ENCODE assay signal across 5 cellular contexts in the genomic region with DNA sequence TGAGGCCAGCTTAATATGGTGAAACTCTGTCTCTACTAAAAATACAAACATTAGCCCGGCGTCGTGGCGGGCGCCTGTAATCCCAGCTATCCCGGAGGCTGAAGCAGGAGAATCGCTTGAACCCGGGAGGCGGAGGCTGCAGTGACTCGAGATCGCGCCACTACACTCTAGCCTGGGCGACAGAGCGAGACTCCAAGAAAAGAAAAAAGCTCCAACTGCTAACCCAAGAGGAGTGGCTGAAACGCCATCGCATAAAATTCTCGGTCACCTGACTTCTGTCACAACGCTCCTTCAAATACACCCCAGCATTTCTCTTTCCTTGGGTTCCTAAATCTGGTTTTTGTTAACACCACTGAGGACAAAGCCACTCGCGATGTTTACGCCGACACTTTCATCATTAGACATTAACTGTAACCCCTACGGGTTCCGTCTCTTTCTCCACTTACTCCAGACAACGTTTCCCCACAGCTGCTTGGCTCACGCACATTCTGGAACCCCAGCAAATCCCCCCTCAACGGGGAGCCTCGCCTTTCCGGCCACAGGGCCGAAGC. TPM values are rescaled to one million over a fixed set of nuclear protein-coding genes. Genes with fewer than 3 reads are reported as not detected.
DNase-seq lines count a peak whose midpoint lies in the region; ATAC-seq lines count a peak whose summit lies in the region.

No MANE protein-coding gene starts in this region.

- peak overlapping the region; percentile 72 for H3K4me2 ChIP-seq in trophoblast cell (ENCODE audit: low read length)

- no peaks in the 10 kb centered on the region for H3K4me1 ChIP-seq in trophoblast cell (ENCODE audit: control insufficient read depth in 1 of 2, insufficient read depth in 2 of 2, low read length in 2 of 2)

- no peak overlapping the region for H2BK12ac ChIP-seq in trophoblast cell (ENCODE audit: low read length)

- H2AFZ ChIP-seq in trophoblast cell (ENCODE audit: insufficient read depth, low read length, poor library complexity) = peak overlapping the region; percentile 46

- H2BK120ac ChIP-seq in trophoblast cell (ENCODE audit: insufficient read depth, low read length, poor library complexity) = peak overlapping the region; percentile 63

- H3K23ac ChIP-seq in trophoblast cell (ENCODE audit: low read length) = no peak overlapping the region

- peak overlapping the region; percentile 89 for H2BK5ac ChIP-seq in trophoblast cell (ENCODE audit: low read depth, low read length, poor library complexity)

- H3K27ac ChIP-seq in KOPT-K1 (ENCODE audit: low read depth, low read length, poor library complexity, severe bottlenecking) (peak overlapping the region; percentile 94), trophoblast cell (ENCODE audit: low read depth, low read length) (peak overlapping the region; percentile 97)

- DNase-seq in dedifferentiated amniotic fluid mesenchymal stem cell (ENCODE audit: extremely low spot score) = peak; percentile 37
- DNase-seq in trophoblast cell = peak in 1 of 2 donors; percentile 41

- peak overlapping the region; percentile 96 for H4K8ac ChIP-seq in trophoblast cell (ENCODE audit: low read depth, low read length)

- H3K79me2 ChIP-seq in trophoblast cell (ENCODE audit: control insufficient read depth, insufficient read depth, low read length, poor library complexity) = peaks cover 18% of the 10 kb centered on the region

- peak overlapping the region; percentile 98 for H3K18ac ChIP-seq in trophoblast cell (ENCODE audit: low read length)

- H3K9ac ChIP-seq in trophoblast cell (ENCODE audit: low read length) = peak overlapping the region; percentile 92

- no CpG with 5 or more reads among the region's 30 CpGs for WGBS in trophoblast cell (ENCODE audit: extremely low coverage, insufficient coverage, insufficient read length)

- no peaks in the 10 kb centered on the region for H3K27me3 ChIP-seq in trophoblast cell (ENCODE audit: insufficient read depth, low read length)

- H3K14ac ChIP-seq in trophoblast cell (ENCODE audit: low read length) = peak overlapping the region; percentile 99

- H4K91ac ChIP-seq in trophoblast cell (ENCODE audit: low read depth, low read length) = peak overlapping the region; percentile 96

- H3K79me1 ChIP-seq in trophoblast cell (ENCODE audit: low read length) = peaks cover 15% of the 10 kb centered on the region

- H3K4me3 ChIP-seq in trophoblast cell (ENCODE audit: low read depth, low read length) = peak overlapping the region; percentile 96

- H2AK5ac ChIP-seq in trophoblast cell (ENCODE audit: low read length) = peak overlapping the region; percentile 13

- H4K12ac ChIP-seq in trophoblast cell (ENCODE audit: low read depth, low read length) = peak overlapping the region; percentile 96

- H3K36me3 ChIP-seq in KOPT-K1 (ENCODE audit: insufficient read depth, low read length) = peaks cover 39% of the 10 kb centered on the region
- peaks cover 5 to 9% of the 10 kb centered on the region in 2 experiments for H3K36me3 ChIP-seq in trophoblast cell (ENCODE audit: control insufficient read depth in 1 of 2, insufficient read depth in 2 of 2, low read length in 2 of 2)

- H3K9me3 ChIP-seq in KOPT-K1 (ENCODE audit: insufficient read depth, low read length, poor library complexity, severe bottlenecking) = no peaks in the 10 kb centered on the region
- H3K9me3 ChIP-seq in trophoblast cell (ENCODE audit: insufficient read depth, low read depth, low read length) = no peaks in the 10 kb centered on the region

- peak overlapping the region; percentile 99 for H3K4ac ChIP-seq in trophoblast cell (ENCODE audit: low read depth, low read length)

- ATAC-seq in GM19438 (IDR thresholded peaks at IDR 0.05; ENCODE audit: low read depth, unreplicated experiment) (peak; percentile 2), HG03469 (IDR thresholded peaks at IDR 0.05; ENCODE audit: unreplicated experiment) (no peak)

RNA-seq across cellular contexts. Expression of gene CLK1, which starts 0.7 kb away (rescaled TPM):
- 81.4 and 91.6 TPM in 2 replicates for polyA plus RNA-seq in trophoblast cell (2013)

RNA-seq across cellular contexts. Expression of gene PPIL3, which starts 25.1 kb away (rescaled TPM):
- polyA plus RNA-seq in trophoblast cell (2013) = 34.5 and 35.8 TPM in 2 replicates

RNA-seq across cellular contexts. Expression of gene NIF3L1, which starts 25.4 kb away (rescaled TPM):
- polyA plus RNA-seq in trophoblast cell (2013) = 32.7 and 34.8 TPM in 2 replicates

RNA-seq across cellular contexts. Expression of gene BZW1, which starts 52.0 kb away (rescaled TPM):
- polyA plus RNA-seq in trophoblast cell (2013) = 153 and 170 TPM in 2 replicates
